Comparison of ENCODE assay signal across 8 cellular contexts in genomic region chr17:7838291-7839075, GRCh38. TPM values are rescaled to one million over a fixed set of nuclear protein-coding genes. Genes with fewer than 3 reads are reported as not detected.
DNase-seq lines count a peak whose midpoint lies in the region; ATAC-seq and TF ChIP-seq lines count a peak whose summit lies in the region.

No MANE protein-coding gene starts in this region.

- TF ChIP-seq CTCF in CD8-positive, alpha-beta T cell (IDR thresholded peaks at IDR 0.05) = no peak
- TF ChIP-seq CTCF in GM13977 (IDR thresholded peaks at IDR 0.05; ENCODE audit: extremely low read depth, insufficient read depth, missing control alignments) (no peak), GM10248 (IDR thresholded peaks at IDR 0.05; ENCODE audit: control extremely low read depth, extremely low read depth, low read depth, missing control alignments) (no peak)

- no peaks in the 10 kb centered on the region for H3K27me3 Mint-ChIP-seq in CD8-positive, alpha-beta T cell (ENCODE audit: low read depth)

- no peaks in the 10 kb centered on the region for H3K9me3 Mint-ChIP-seq in CD8-positive, alpha-beta T cell

- DNase-seq in CD8-positive, alpha-beta T cell = peak in 2 of 7 experiments; percentile 31 to 43
- DNase-seq in midbrain (lab: John Stamatoyannopoulos, UW) (peak; percentile 31), GM13977 (ENCODE audit: low spot score) (no peak), GM10248 (ENCODE audit: extremely low spot score) (no peak)

- in situ Hi-C loops in GM13977 (cut with MboI; ENCODE audit: low pct_unique_long_range_greater_than_20kb, low sequenced_read_pairs, unreplicated experiment) = no loop called here

- no peaks in the 10 kb centered on the region for H3K36me3 ChIP-seq in CD8-positive, alpha-beta T cell (ENCODE audit: insufficient read depth, low read length)
- H3K36me3 ChIP-seq in HUES6 (ENCODE audit: control insufficient read depth, insufficient read depth, low read length) = no peaks in the 10 kb centered on the region
- H3K36me3 ChIP-seq in duodenal mucosa (ENCODE audit: control insufficient read depth in 1 of 2, insufficient read depth in 2 of 2, low read length in 2 of 2) = peaks cover 0 to 6% of the 10 kb centered on the region in 2 donors

- H3K4me1 ChIP-seq in CD8-positive, alpha-beta T cell (ENCODE audit: insufficient read depth, low read length) = peaks cover 60% of the 10 kb centered on the region
- H3K4me1 ChIP-seq in HUES6 (ENCODE audit: control insufficient read depth, insufficient read depth, low read length) (peaks cover 30% of the 10 kb centered on the region), duodenal mucosa (ENCODE audit: control insufficient read depth in 1 of 2, insufficient read depth in 2 of 2, low read length in 2 of 2) (peaks cover 45 to 61% of the 10 kb centered on the region in 2 donors)

- CTCF ChIA-PET in CD8-positive, alpha-beta T cell (lab: Charles Lee) = interaction anchor here (0.9 to 1.8 kb wide), 12 partner anchors 11 to 222 kb away, joined by 3 to 7 read pairs (median 3); no protein-coding TSS in a partner anchor
- CTCF ChIA-PET in GM10248 (lab: Yijun Ruan, JAX) = interaction anchor here (0.9 to 2.6 kb wide), 7 partner anchors 13 to 235 kb away, joined by 3 to 7 read pairs (median 4); no protein-coding TSS in a partner anchor

- H3K36me3 Mint-ChIP-seq in CD8-positive, alpha-beta T cell = peaks cover 37% of the 10 kb centered on the region

- intact Hi-C loops in CD8-positive, alpha-beta T cell (cut with DNase I, micrococcal nuclease) = no loop called here

- peak; percentile 53 for TF ChIP-seq POLR2A in Raji (IDR thresholded peaks at IDR 0.05; ENCODE audit: insufficient read depth, low read depth, low read length)

- no peaks in the 10 kb centered on the region for H3K9me3 ChIP-seq in CD8-positive, alpha-beta T cell (ENCODE audit: low read length)
- H3K9me3 ChIP-seq in HUES6 (ENCODE audit: control insufficient read depth, insufficient read depth, low read depth, low read length) = no peaks in the 10 kb centered on the region
- H3K9me3 ChIP-seq in duodenal mucosa (ENCODE audit: control insufficient read depth in 1 of 2, low read length in 2 of 2) = no peaks in the 10 kb centered on the region

- no peaks in the 10 kb centered on the region for H3K27me3 ChIP-seq in CD8-positive, alpha-beta T cell (ENCODE audit: insufficient read depth, low read length)
- peaks cover 32% of the 10 kb centered on the region for H3K27me3 ChIP-seq in HUES6 (ENCODE audit: control insufficient read depth, insufficient read depth, low read length)
- no peaks in the 10 kb centered on the region for H3K27me3 ChIP-seq in duodenal mucosa (ENCODE audit: control insufficient read depth in 1 of 2, insufficient read depth in 2 of 2, low read length in 2 of 2)

- no peak overlapping the region for H3K27ac ChIP-seq in CD8-positive, alpha-beta T cell (ENCODE audit: low read depth, low read length)
- H3K27ac ChIP-seq in HUES6 (ENCODE audit: low read depth, low read length) (no peak overlapping the region), duodenal mucosa (ENCODE audit: low read depth, low read length) (peak overlapping the region; percentile 59)

- POLR2A ChIA-PET in CD8-positive, alpha-beta T cell (lab: Charles Lee) = interaction anchor here (6.3 kb wide), 1 partner anchor 18 kb away, joined by 37 read pairs; the partner anchor contains the start of genes CYB5D1 and NAA38
- POLR2A ChIA-PET in GM10248 (lab: Yijun Ruan, JAX) = interaction anchor here (0.7 kb wide), 1 partner anchor 19 kb away, joined by 3 read pairs; the partner anchor contains the start of gene NAA38

- H3K4me3 ChIP-seq in CD8-positive, alpha-beta T cell (ENCODE audit: low read depth, low read length) = no peak overlapping the region
- H3K4me3 ChIP-seq in HUES6 (ENCODE audit: low read depth, low read length) (peak overlapping the region; percentile 35; the same call in 1 of the 2 replicates), duodenal mucosa (ENCODE audit: low read depth in 1 of 2, low read length in 2 of 2) (peak overlapping the region; percentile 61 to 75)

- H3K4me3 Mint-ChIP-seq in CD8-positive, alpha-beta T cell = peak overlapping the region; percentile 71

- H3K9ac ChIP-seq in HUES6 (ENCODE audit: low read length) (peak overlapping the region; percentile 26), duodenal mucosa (ENCODE audit: low read depth in 1 of 2, low read length in 2 of 2) (peak overlapping the region; percentile 71 to 73)

- H3K27ac Mint-ChIP-seq in CD8-positive, alpha-beta T cell = peak overlapping the region; percentile 99

- no peak for ATAC-seq in CD8-positive, alpha-beta T cell
- no peak for ATAC-seq in HG03342 (IDR thresholded peaks at IDR 0.05; ENCODE audit: unreplicated experiment)

- H3K4me1 Mint-ChIP-seq in CD8-positive, alpha-beta T cell (ENCODE audit: low read depth) = peaks cover 58% of the 10 kb centered on the region

RNA-seq across cellular contexts. Expression of gene KDM6B, which starts 4.5 kb away (rescaled TPM):
- 100 to 1,000 TPM; 332 to 349 TPM for total RNA-seq in CD8-positive, alpha-beta T cell

RNA-seq across cellular contexts. Expression of gene TMEM88, which starts 16.4 kb away (rescaled TPM):
- 10 to 100 TPM; 33.3 to 33.7 TPM for total RNA-seq in CD8-positive, alpha-beta T cell

RNA-seq across cellular contexts. Expression of gene NAA38, which starts 18.9 kb away (rescaled TPM):
- 10 to 100 TPM; 14.3 to 16.5 TPM for total RNA-seq in CD8-positive, alpha-beta T cell

RNA-seq across cellular contexts. Expression of gene CYB5D1, which starts 19.3 kb away (rescaled TPM):
- 10 to 100 TPM; 10.4 to 12.4 TPM for total RNA-seq in CD8-positive, alpha-beta T cell

RNA-seq across cellular contexts. Expression of gene CHD3, which starts 50.1 kb away (rescaled TPM):
- 100 to 1,000 TPM; 243 to 245 TPM for total RNA-seq in CD8-positive, alpha-beta T cell
